In the genomic region with DNA sequence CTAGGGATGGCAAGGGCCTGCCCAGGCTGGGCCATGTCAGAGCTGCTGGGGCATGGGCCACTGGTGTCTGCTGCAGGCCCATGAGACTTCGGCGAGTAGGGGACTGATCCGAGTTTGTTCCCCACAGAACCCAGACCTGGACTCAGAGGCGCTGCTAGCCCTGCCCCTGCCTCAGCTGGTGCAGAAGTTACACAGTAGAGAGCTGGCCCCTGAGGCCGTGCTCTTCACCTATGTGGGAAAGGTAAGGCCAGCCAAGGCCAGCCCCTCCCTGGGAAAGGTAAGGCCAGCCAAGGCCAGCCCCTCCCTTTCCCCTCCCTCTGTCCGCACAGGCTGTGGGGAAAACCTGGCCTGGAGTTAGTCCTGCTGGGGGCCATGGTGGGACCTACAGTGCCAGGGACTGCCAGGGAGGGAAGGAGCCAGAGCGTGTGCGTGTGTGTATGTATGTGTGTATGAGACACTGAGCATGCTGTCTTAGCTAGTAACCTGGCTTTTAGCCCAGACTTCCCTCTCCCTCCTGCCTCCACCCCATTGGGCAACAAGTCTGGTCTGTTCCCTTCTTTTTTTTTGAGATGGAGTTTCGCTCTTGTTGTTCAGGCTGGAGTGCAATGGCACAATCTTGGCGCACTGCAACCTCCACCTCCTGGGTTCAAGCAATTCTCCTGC, we compare ENCODE assay signal across 1 cellular context.
TF ChIP-seq lines count a peak whose summit lies in the region.

No MANE protein-coding gene starts in this region.

TF ChIP-seq in HepG2, 621 proteins besides CTCF, POLR2A, EP300 and RAD21 (continued from another document and continues in another):
- TF ChIP-seq, protein P1, sequence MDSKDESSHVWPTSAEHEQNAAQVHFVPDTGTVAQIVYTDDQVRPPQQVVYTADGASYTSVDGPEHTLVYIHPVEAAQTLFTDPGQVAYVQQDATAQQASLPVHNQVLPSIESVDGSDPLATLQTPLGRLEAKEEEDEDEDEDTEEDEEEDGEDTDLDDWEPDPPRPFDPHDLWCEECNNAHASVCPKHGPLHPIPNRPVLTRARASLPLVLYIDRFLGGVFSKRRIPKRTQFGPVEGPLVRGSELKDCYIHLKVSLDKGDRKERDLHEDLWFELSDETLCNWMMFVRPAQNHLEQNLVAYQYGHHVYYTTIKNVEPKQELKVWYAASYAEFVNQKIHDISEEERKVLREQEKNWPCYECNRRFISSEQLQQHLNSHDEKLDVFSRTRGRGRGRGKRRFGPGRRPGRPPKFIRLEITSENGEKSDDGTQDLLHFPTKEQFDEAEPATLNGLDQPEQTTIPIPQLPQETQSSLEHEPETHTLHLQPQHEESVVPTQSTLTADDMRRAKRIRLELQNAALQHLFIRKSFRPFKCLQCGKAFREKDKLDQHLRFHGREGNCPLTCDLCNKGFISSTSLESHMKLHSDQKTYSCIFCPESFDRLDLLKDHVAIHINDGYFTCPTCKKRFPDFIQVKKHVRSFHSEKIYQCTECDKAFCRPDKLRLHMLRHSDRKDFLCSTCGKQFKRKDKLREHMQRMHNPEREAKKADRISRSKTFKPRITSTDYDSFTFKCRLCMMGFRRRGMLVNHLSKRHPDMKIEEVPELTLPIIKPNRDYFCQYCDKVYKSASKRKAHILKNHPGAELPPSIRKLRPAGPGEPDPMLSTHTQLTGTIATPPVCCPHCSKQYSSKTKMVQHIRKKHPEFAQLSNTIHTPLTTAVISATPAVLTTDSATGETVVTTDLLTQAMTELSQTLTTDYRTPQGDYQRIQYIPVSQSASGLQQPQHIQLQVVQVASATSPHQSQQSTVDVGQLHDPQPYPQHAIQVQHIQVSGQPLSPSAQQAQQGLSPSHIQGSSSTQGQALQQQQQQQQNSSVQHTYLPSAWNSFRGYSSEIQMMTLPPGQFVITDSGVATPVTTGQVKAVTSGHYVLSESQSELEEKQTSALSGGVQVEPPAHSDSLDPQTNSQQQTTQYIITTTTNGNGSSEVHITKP (CRISPR knock-in tag; IDR thresholded peaks at IDR 0.05; ENCODE audit: low read depth), result peak; percentile 36; the same call in 1 of the 2 replicates
- TF ChIP-seq, protein P2, sequence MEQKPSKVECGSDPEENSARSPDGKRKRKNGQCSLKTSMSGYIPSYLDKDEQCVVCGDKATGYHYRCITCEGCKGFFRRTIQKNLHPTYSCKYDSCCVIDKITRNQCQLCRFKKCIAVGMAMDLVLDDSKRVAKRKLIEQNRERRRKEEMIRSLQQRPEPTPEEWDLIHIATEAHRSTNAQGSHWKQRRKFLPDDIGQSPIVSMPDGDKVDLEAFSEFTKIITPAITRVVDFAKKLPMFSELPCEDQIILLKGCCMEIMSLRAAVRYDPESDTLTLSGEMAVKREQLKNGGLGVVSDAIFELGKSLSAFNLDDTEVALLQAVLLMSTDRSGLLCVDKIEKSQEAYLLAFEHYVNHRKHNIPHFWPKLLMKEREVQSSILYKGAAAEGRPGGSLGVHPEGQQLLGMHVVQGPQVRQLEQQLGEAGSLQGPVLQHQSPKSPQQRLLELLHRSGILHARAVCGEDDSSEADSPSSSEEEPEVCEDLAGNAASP (CRISPR knock-in tag; IDR thresholded peaks at IDR 0.05; ENCODE audit: borderline replicate concordance), result peak; percentile 92
- TF ChIP-seq, protein P3, sequence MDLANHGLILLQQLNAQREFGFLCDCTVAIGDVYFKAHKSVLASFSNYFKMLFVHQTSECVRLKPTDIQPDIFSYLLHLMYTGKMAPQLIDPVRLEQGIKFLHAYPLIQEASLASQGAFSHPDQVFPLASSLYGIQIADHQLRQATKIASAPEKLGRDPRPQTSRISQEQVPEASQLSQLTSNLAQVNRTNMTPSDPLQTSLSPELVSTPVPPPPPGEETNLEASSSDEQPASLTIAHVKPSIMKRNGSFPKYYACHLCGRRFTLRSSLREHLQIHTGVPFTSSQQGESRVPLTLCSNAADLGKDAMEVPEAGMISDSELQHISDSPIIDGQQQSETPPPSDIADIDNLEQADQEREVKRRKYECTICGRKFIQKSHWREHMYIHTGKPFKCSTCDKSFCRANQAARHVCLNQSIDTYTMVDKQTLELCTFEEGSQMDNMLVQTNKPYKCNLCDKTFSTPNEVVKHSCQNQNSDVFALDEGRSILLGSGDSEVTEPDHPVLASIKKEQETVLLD (CRISPR knock-in tag; IDR thresholded peaks at IDR 0.05; ENCODE audit: low read depth), result no peak
- TF ChIP-seq ZNF224 (CRISPR knock-in tag; IDR thresholded peaks at IDR 0.05) (0 out of 2 replicates have a peak, but pooled peaks have one; percentile 33), SRF (IDR thresholded peaks at IDR 0.05; ENCODE audit: low read depth, low read length) (peak; percentile 7; the same call in 1 of the 2 replicates), NFKB2 (CRISPR knock-in tag; IDR thresholded peaks at IDR 0.05; ENCODE audit: borderline replicate concordance) (peak; percentile 19; the same call in 1 of the 2 replicates), RFX3 (CRISPR knock-in tag; IDR thresholded peaks at IDR 0.05) (no peak), SKI (IDR thresholded peaks at IDR 0.05; ENCODE audit: partially characterized antibody) (peak; percentile 48), FOXO1 (CRISPR knock-in tag; IDR thresholded peaks at IDR 0.05) (0 out of 2 replicates have a peak, but pooled peaks have one; percentile 30), ZNF616 (CRISPR knock-in tag; IDR thresholded peaks at IDR 0.05; ENCODE audit: low read depth) (peak; percentile 37; the same call in 1 of the 2 replicates), ZNF572 (CRISPR knock-in tag; IDR thresholded peaks at IDR 0.05) (0 out of 2 replicates have a peak, but pooled peaks have one; percentile 61), ARNT (IDR thresholded peaks at IDR 0.05) (no peak), ZNF496 (CRISPR knock-in tag; IDR thresholded peaks at IDR 0.05; ENCODE audit: insufficient replicate concordance) (no peak), SAFB2 (CRISPR knock-in tag; IDR thresholded peaks at IDR 0.05; ENCODE audit: borderline replicate concordance, low read depth) (no peak), ZNF430 (CRISPR knock-in tag; IDR thresholded peaks at IDR 0.05) (0 out of 2 replicates have a peak, but pooled peaks have one; percentile 8), ZNF136 (CRISPR knock-in tag; IDR thresholded peaks at IDR 0.05; ENCODE audit: low read depth) (0 out of 2 replicates have a peak, but pooled peaks have one; percentile 37), RXRA (CRISPR knock-in tag; IDR thresholded peaks at IDR 0.05) (peak; percentile 76; the same call in 1 of the 2 replicates)
- TF ChIP-seq, protein P4, sequence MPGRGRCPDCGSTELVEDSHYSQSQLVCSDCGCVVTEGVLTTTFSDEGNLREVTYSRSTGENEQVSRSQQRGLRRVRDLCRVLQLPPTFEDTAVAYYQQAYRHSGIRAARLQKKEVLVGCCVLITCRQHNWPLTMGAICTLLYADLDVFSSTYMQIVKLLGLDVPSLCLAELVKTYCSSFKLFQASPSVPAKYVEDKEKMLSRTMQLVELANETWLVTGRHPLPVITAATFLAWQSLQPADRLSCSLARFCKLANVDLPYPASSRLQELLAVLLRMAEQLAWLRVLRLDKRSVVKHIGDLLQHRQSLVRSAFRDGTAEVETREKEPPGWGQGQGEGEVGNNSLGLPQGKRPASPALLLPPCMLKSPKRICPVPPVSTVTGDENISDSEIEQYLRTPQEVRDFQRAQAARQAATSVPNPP (CRISPR knock-in tag; IDR thresholded peaks at IDR 0.05), result no peak
- TF ChIP-seq, protein P5, sequence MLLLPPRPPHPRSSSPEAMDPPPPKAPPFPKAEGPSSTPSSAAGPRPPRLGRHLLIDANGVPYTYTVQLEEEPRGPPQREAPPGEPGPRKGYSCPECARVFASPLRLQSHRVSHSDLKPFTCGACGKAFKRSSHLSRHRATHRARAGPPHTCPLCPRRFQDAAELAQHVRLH (CRISPR knock-in tag; IDR thresholded peaks at IDR 0.05; ENCODE audit: borderline replicate concordance, low read depth), result peak; percentile 67; the same call in 1 of the 2 replicates
- TF ChIP-seq, protein P6, sequence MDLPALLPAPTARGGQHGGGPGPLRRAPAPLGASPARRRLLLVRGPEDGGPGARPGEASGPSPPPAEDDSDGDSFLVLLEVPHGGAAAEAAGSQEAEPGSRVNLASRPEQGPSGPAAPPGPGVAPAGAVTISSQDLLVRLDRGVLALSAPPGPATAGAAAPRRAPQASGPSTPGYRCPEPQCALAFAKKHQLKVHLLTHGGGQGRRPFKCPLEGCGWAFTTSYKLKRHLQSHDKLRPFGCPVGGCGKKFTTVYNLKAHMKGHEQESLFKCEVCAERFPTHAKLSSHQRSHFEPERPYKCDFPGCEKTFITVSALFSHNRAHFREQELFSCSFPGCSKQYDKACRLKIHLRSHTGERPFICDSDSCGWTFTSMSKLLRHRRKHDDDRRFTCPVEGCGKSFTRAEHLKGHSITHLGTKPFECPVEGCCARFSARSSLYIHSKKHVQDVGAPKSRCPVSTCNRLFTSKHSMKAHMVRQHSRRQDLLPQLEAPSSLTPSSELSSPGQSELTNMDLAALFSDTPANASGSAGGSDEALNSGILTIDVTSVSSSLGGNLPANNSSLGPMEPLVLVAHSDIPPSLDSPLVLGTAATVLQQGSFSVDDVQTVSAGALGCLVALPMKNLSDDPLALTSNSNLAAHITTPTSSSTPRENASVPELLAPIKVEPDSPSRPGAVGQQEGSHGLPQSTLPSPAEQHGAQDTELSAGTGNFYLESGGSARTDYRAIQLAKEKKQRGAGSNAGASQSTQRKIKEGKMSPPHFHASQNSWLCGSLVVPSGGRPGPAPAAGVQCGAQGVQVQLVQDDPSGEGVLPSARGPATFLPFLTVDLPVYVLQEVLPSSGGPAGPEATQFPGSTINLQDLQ (CRISPR knock-in tag; IDR thresholded peaks at IDR 0.05), result peak; percentile 51; the same call in 1 of the 2 replicates
- TF ChIP-seq, protein P7, sequence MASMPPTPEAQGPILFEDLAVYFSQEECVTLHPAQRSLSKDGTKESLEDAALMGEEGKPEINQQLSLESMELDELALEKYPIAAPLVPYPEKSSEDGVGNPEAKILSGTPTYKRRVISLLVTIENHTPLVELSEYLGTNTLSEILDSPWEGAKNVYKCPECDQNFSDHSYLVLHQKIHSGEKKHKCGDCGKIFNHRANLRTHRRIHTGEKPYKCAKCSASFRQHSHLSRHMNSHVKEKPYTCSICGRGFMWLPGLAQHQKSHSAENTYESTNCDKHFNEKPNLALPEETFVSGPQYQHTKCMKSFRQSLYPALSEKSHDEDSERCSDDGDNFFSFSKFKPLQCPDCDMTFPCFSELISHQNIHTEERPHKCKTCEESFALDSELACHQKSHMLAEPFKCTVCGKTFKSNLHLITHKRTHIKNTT (CRISPR knock-in tag; IDR thresholded peaks at IDR 0.05), result no peak
- TF ChIP-seq, protein P8, sequence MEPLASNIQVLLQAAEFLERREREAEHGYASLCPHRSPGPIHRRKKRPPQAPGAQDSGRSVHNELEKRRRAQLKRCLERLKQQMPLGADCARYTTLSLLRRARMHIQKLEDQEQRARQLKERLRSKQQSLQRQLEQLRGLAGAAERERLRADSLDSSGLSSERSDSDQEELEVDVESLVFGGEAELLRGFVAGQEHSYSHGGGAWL (CRISPR knock-in tag; IDR thresholded peaks at IDR 0.05), result 0 out of 2 replicates have a peak, but pooled peaks have one; percentile 21
- TF ChIP-seq, protein P9, sequence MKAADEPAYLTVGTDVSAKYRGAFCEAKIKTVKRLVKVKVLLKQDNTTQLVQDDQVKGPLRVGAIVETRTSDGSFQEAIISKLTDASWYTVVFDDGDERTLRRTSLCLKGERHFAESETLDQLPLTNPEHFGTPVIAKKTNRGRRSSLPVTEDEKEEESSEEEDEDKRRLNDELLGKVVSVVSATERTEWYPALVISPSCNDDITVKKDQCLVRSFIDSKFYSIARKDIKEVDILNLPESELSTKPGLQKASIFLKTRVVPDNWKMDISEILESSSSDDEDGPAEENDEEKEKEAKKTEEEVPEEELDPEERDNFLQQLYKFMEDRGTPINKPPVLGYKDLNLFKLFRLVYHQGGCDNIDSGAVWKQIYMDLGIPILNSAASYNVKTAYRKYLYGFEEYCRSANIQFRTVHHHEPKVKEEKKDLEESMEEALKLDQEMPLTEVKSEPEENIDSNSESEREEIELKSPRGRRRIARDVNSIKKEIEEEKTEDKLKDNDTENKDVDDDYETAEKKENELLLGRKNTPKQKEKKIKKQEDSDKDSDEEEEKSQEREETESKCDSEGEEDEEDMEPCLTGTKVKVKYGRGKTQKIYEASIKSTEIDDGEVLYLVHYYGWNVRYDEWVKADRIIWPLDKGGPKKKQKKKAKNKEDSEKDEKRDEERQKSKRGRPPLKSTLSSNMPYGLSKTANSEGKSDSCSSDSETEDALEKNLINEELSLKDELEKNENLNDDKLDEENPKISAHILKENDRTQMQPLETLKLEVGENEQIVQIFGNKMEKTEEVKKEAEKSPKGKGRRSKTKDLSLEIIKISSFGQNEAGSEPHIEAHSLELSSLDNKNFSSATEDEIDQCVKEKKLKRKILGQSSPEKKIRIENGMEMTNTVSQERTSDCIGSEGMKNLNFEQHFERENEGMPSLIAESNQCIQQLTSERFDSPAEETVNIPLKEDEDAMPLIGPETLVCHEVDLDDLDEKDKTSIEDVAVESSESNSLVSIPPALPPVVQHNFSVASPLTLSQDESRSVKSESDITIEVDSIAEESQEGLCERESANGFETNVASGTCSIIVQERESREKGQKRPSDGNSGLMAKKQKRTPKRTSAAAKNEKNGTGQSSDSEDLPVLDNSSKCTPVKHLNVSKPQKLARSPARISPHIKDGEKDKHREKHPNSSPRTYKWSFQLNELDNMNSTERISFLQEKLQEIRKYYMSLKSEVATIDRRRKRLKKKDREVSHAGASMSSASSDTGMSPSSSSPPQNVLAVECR (CRISPR knock-in tag; IDR thresholded peaks at IDR 0.05; ENCODE audit: borderline replicate concordance), result peak; percentile 67; the same call in 1 of the 2 replicates
- TF ChIP-seq, protein P10, sequence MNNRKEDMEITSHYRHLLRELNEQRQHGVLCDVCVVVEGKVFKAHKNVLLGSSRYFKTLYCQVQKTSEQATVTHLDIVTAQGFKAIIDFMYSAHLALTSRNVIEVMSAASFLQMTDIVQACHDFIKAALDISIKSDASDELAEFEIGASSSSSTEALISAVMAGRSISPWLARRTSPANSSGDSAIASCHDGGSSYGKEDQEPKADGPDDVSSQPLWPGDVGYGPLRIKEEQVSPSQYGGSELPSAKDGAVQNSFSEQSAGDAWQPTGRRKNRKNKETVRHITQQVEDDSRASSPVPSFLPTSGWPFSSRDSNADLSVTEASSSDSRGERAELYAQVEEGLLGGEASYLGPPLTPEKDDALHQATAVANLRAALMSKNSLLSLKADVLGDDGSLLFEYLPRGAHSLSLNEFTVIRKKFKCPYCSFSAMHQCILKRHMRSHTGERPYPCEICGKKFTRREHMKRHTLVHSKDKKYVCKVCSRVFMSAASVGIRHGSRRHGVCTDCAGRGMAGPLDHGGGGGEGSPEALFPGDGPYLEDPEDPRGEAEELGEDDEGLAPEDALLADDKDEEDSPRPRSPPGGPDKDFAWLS (CRISPR knock-in tag; IDR thresholded peaks at IDR 0.05; ENCODE audit: borderline replicate concordance), result no peak
- TF ChIP-seq, protein P11, sequence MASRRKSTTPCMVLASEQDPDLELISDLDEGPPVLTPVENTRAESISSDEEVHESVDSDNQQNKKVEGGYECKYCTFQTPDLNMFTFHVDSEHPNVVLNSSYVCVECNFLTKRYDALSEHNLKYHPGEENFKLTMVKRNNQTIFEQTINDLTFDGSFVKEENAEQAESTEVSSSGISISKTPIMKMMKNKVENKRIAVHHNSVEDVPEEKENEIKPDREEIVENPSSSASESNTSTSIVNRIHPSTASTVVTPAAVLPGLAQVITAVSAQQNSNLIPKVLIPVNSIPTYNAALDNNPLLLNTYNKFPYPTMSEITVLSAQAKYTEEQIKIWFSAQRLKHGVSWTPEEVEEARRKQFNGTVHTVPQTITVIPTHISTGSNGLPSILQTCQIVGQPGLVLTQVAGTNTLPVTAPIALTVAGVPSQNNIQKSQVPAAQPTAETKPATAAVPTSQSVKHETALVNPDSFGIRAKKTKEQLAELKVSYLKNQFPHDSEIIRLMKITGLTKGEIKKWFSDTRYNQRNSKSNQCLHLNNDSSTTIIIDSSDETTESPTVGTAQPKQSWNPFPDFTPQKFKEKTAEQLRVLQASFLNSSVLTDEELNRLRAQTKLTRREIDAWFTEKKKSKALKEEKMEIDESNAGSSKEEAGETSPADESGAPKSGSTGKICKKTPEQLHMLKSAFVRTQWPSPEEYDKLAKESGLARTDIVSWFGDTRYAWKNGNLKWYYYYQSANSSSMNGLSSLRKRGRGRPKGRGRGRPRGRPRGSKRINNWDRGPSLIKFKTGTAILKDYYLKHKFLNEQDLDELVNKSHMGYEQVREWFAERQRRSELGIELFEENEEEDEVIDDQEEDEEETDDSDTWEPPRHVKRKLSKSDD (CRISPR knock-in tag; IDR thresholded peaks at IDR 0.05; ENCODE audit: low read depth), result 0 out of 2 replicates have a peak, but pooled peaks have one; percentile 35
